Comparison of ENCODE assay signal across 11 cellular contexts in the genomic region with DNA sequence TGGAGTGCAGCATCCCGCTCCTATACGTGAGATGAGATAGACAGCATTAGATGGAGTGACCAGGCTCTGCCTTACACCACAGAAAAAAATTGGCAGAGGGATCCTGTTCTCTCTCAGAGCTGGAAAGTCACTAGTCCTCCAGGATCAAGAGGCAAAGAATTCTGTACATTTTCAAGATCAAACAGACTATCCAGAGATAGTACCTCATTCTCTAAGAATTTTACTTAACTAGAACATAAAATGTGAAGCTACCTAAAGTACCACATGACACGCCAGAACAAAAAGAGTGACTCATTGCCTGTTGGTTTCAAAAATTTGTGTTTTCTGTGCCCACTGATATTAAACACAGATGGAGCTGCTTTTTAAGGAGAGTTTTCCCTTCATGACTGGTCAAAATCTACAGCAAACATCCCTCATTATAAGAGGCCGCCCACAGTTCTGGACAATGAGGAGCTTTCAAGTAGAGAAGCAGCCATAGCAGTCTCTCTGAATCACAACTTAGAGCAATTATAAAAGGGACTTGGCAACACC.
A peak's percentile ranks its signal among the peaks of the same experiment; 100 is the strongest.
DNase-seq lines count a peak whose midpoint lies in the region; ATAC-seq and TF ChIP-seq lines count a peak whose summit lies in the region.
"Had no signal": no experiment of that assay in that cellular context is flagged by ENCODE, and none has a peak within 500 bp of the region (broad histone marks: within the 10 kb centered on the region; RNA-seq: fewer than 3 reads in every experiment).

No MANE protein-coding gene starts in this region.

- DNase-seq in GOT3 (lab: John Stamatoyannopoulos, UW), result peak; percentile 22
- peak in 36 of 58 donors; percentile 1 to 79 (median 14) for DNase-seq in anterior cingulate cortex (lab: John Stamatoyannopoulos, UW)
- peak; percentile 63 for DNase-seq in glomerular visceral epithelial cell (ENCODE audit: extremely low spot score)
- DNase-seq in OCI-M1 (lab: John Stamatoyannopoulos, UW), result no peak
- no peak for DNase-seq in UCSD-AML1 (lab: John Stamatoyannopoulos, UW; ENCODE audit: unreplicated experiment)
- DNase-seq in coronary artery (ENCODE audit: low spot score), result no peak
- DNase-seq: NCI-H69; stimulated activated CD4-positive, alpha-beta T cell treated with anti-CD3 and anti-CD28 coated beads, Interleukin-4, amount 100 ng/mL, for 4 hours had no signal

- ATAC-seq in GM19395 (IDR thresholded peaks at IDR 0.05; ENCODE audit: unreplicated experiment), result no peak

- no peaks in the 10 kb centered on the region for H3K27me3 ChIP-seq in stomach smooth muscle (ENCODE audit: control insufficient read depth in 1 of 2, insufficient read depth in 2 of 2, low read length in 2 of 2)

- no peaks in the 10 kb centered on the region for H3K9me3 ChIP-seq in stomach smooth muscle (ENCODE audit: control insufficient read depth in 2 of 2, low read length in 2 of 2)

- H3K27ac ChIP-seq in stomach smooth muscle (ENCODE audit: low read length), result peak overlapping the region; percentile 6
- peak overlapping the region in 1 of 2 donors; percentile 39 for H3K27ac ChIP-seq in coronary artery

- TF ChIP-seq CTCF in coronary artery (IDR thresholded peaks at IDR 0.05), result no peak

- H3K4me3 ChIP-seq in stomach smooth muscle (ENCODE audit: low read length in 2 of 2), result no peak overlapping the region
- no peak overlapping the region for H3K4me3 ChIP-seq in coronary artery
- H3K4me3 ChIP-seq: lung had no signal

- H3K36me3 ChIP-seq in stomach smooth muscle (ENCODE audit: control insufficient read depth in 2 of 2, insufficient read depth in 2 of 2, low read length in 2 of 2), result peaks cover 24 to 40% of the 10 kb centered on the region in 2 donors

- H3K9ac ChIP-seq in stomach smooth muscle (ENCODE audit: low read length in 2 of 2), result no peak overlapping the region

- H3K4me1 ChIP-seq in stomach smooth muscle (ENCODE audit: control insufficient read depth, insufficient read depth, low read length), result no peaks in the 10 kb centered on the region

Comparison
In these comparisons a context has a peak if more than half of its experiments do, and no peak if none do; other contexts are left out.
1. DNase-seq: peak in GOT3 (single experiment), anterior cingulate cortex (36 of 58) and glomerular visceral epithelial cell (single experiment); none in OCI-M1 (single experiment), UCSD-AML1 (single experiment) and coronary artery (single experiment).